In the genomic region with DNA sequence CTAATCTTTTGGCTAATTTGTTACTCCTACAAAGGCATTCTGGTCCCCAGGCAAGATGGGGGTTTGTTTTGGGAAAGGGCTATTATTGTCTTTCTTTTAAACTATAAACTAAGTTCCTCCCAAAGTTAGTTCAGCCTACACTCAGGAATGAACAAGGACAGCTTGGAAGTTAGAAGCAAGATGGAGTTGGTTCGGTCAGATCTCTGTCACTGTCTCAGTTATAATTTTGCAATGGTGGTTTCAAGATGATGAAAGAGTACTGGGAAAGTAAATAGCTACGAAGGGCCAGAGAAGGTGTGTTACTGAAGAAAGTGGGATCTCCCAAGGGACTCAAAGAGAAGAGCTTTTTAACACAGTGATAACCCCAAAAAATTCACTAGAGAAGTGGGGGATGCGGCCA, we compare ENCODE assay signal across 19 cellular contexts. TPM values are rescaled to one million over a fixed set of nuclear protein-coding genes. Genes with fewer than 3 reads are reported as not detected.
DNase-seq lines count a peak whose midpoint lies in the region; ATAC-seq and TF ChIP-seq lines count a peak whose summit lies in the region.
"Had no signal": no experiment of that assay in that cellular context is flagged by ENCODE, and none has a peak within 500 bp of the region (broad histone marks: within the 10 kb centered on the region; RNA-seq: fewer than 3 reads in every experiment).

No MANE protein-coding gene starts in this region.

- DNase-seq in activated naive CD8-positive, alpha-beta T cell treated with anti-CD3 and anti-CD28 coated beads, Interleukin-2, amount 50 U/mL, for 24 hours, result no peak
- no peak for DNase-seq in activated naive CD8-positive, alpha-beta T cell treated with anti-CD3 and anti-CD28 coated beads for 36 hours
- no peak for DNase-seq in RWPE2 (ENCODE audit: low spot score)
- DNase-seq in mesothelial cell of epicardium (ENCODE audit: low spot score in 2 of 2, unreplicated experiment in 2 of 2), result no peak
- DNase-seq in DMS53 treated with DMSO at 0.1 percent for 48 hours (lab: John Stamatoyannopoulos, UW; ENCODE audit: unreplicated experiment), result no peak
- no peak for DNase-seq in aorta
- no peak for DNase-seq in activated effector memory CD4-positive, alpha-beta T cell treated with anti-CD3 and anti-CD28 coated beads, Interleukin-2, amount 50 U/mL, for 16 hours
- DNase-seq: DMS53, KG1, MV-4-11, NCI-H1694 treated with DMSO at 0.1 percent for 48 hours, NCI-H2227 treated with DMSO at 0.1 percent for 48 hours, NCI-H510A treated with DMSO at 0.1 percent for 48 hours, NCI-H774, OCI-M1, SHP77 treated with DMSO at 0.1 percent for 48 hours had no signal

- H3K27ac ChIP-seq in RWPE2 (ENCODE audit: poor library complexity, severe bottlenecking) (peak overlapping the region; percentile 44), aorta (ENCODE audit: low read depth in 1 of 2, low read length in 2 of 2) (no peak overlapping the region)
- H3K27ac ChIP-seq: A549 had no signal

- peaks cover 38% of the 10 kb centered on the region for H3K4me1 Mint-ChIP-seq in activated naive CD8-positive, alpha-beta T cell treated with anti-CD3 and anti-CD28 coated beads, Interleukin-2, amount 50 U/mL, for 24 hours
- H3K4me1 Mint-ChIP-seq in activated naive CD8-positive, alpha-beta T cell treated with anti-CD3 and anti-CD28 coated beads for 36 hours, result peaks cover 33% of the 10 kb centered on the region
- peaks cover 60% of the 10 kb centered on the region for H3K4me1 Mint-ChIP-seq in mesothelial cell of epicardium

- no peak for ATAC-seq in activated naive CD8-positive, alpha-beta T cell treated with anti-CD3 and anti-CD28 coated beads, Interleukin-2, amount 50 U/mL, for 24 hours
- ATAC-seq in RWPE2 (ENCODE audit: low read depth) (no peak), aorta (ENCODE audit: low FRiP score) (no peak)
- ATAC-seq: A549 had no signal

- no peak overlapping the region for H3K4me3 Mint-ChIP-seq in activated naive CD8-positive, alpha-beta T cell treated with anti-CD3 and anti-CD28 coated beads, Interleukin-2, amount 50 U/mL, for 24 hours
- no peak overlapping the region for H3K4me3 Mint-ChIP-seq in activated naive CD8-positive, alpha-beta T cell treated with anti-CD3 and anti-CD28 coated beads for 36 hours
- H3K4me3 Mint-ChIP-seq in mesothelial cell of epicardium, result no peak overlapping the region
- H3K4me3 Mint-ChIP-seq: CD4-positive, alpha-beta memory T cell had no signal

- H3K9me3 ChIP-seq in RWPE2 (ENCODE audit: severe bottlenecking), result no peaks in the 10 kb centered on the region
- no peaks in the 10 kb centered on the region for H3K9me3 ChIP-seq in aorta (ENCODE audit: control insufficient read depth, low read length)
- H3K9me3 ChIP-seq: A549 had no signal

- H3K27me3 Mint-ChIP-seq in activated naive CD8-positive, alpha-beta T cell treated with anti-CD3 and anti-CD28 coated beads, Interleukin-2, amount 50 U/mL, for 24 hours, result no peaks in the 10 kb centered on the region
- H3K27me3 Mint-ChIP-seq in activated naive CD8-positive, alpha-beta T cell treated with anti-CD3 and anti-CD28 coated beads for 36 hours, result peaks cover 6% of the 10 kb centered on the region
- H3K27me3 Mint-ChIP-seq in mesothelial cell of epicardium (ENCODE audit: low read depth), result no peaks in the 10 kb centered on the region
- H3K27me3 Mint-ChIP-seq: CD4-positive, alpha-beta memory T cell had no signal

- H3K4me3 ChIP-seq in RWPE2 (ENCODE audit: severe bottlenecking), result no peak overlapping the region
- H3K4me3 ChIP-seq in aorta (ENCODE audit: low read length in 2 of 2), result no peak overlapping the region
- H3K4me3 ChIP-seq: A549 had no signal

- H3K36me3 ChIP-seq in RWPE2 (ENCODE audit: low read depth) (peaks cover 20% of the 10 kb centered on the region), aorta (ENCODE audit: control insufficient read depth in 1 of 2, insufficient read depth in 2 of 2, low read length in 1 of 2) (peaks cover 0 to 2% of the 10 kb centered on the region in 2 donors)

- H3K9me3 Mint-ChIP-seq in activated naive CD8-positive, alpha-beta T cell treated with anti-CD3 and anti-CD28 coated beads, Interleukin-2, amount 50 U/mL, for 24 hours, result no peaks in the 10 kb centered on the region
- H3K9me3 Mint-ChIP-seq in activated naive CD8-positive, alpha-beta T cell treated with anti-CD3 and anti-CD28 coated beads for 36 hours, result no peaks in the 10 kb centered on the region
- no peaks in the 10 kb centered on the region for H3K9me3 Mint-ChIP-seq in mesothelial cell of epicardium

- H3K36me3 Mint-ChIP-seq in activated naive CD8-positive, alpha-beta T cell treated with anti-CD3 and anti-CD28 coated beads, Interleukin-2, amount 50 U/mL, for 24 hours (ENCODE audit: low read depth), result peaks cover 40% of the 10 kb centered on the region
- peaks cover 39% of the 10 kb centered on the region for H3K36me3 Mint-ChIP-seq in activated naive CD8-positive, alpha-beta T cell treated with anti-CD3 and anti-CD28 coated beads for 36 hours
- peaks cover 11% of the 10 kb centered on the region for H3K36me3 Mint-ChIP-seq in mesothelial cell of epicardium

- H3K4me1 ChIP-seq in RWPE2 (ENCODE audit: insufficient read depth, poor library complexity, severe bottlenecking) (peaks cover 18% of the 10 kb centered on the region), aorta (ENCODE audit: control insufficient read depth in 1 of 2, insufficient read depth in 2 of 2, low read length in 2 of 2) (peaks cover 0 to 1% of the 10 kb centered on the region in 2 donors)

- peak overlapping the region; percentile 13 for H3K27ac Mint-ChIP-seq in activated naive CD8-positive, alpha-beta T cell treated with anti-CD3 and anti-CD28 coated beads, Interleukin-2, amount 50 U/mL, for 24 hours
- H3K27ac Mint-ChIP-seq in activated naive CD8-positive, alpha-beta T cell treated with anti-CD3 and anti-CD28 coated beads for 36 hours, result no peak overlapping the region
- H3K27ac Mint-ChIP-seq in mesothelial cell of epicardium, result peak overlapping the region; percentile 98

- WGBS in aorta, 2 donors, result 93 to 94% methylated on average over 3 of the region's 3 CpGs

- intact Hi-C loops in aorta (cut with DNase I), result loop anchor here (10.0 kb wide), 3 partner anchors 104 to 144 kb away; a partner anchor contains a TSS

- TF ChIP-seq CTCF in RWPE2 (IDR thresholded peaks at IDR 0.05; ENCODE audit: poor library complexity, severe bottlenecking), result no peak
- no peak for TF ChIP-seq CTCF in mesothelial cell of epicardium (IDR thresholded peaks at IDR 0.05; ENCODE audit: unreplicated experiment)

- no peaks in the 10 kb centered on the region for H3K27me3 ChIP-seq in RWPE2 (ENCODE audit: insufficient read depth, poor library complexity, severe bottlenecking)
- H3K27me3 ChIP-seq in aorta (ENCODE audit: control insufficient read depth in 1 of 2, insufficient read depth in 2 of 2, low read length in 1 of 2), result no peaks in the 10 kb centered on the region

RNA-seq across cellular contexts. Expression of a gene that starts 10.3 kb away (rescaled TPM):
- 100 to 1,000 TPM; 302 to 306 TPM for total RNA-seq in activated naive CD8-positive, alpha-beta T cell treated with anti-CD3 and anti-CD28 coated beads for 36 hours
- total RNA-seq in mesothelial cell of epicardium, result 0.65 to 0.69 TPM (median 0.66 TPM) in 3 replicates
- total RNA-seq in aorta, result 10 to 100 TPM in 1 of 2 donors, 1 to 10 TPM in 1; 7.2 to 21.3 TPM
- polyA plus RNA-seq in aorta, result 1 to 10 TPM; 1.4 to 3.5 TPM
- total RNA-seq: H4 had no signal

RNA-seq across cellular contexts. Expression of a gene that starts 10.9 kb away (rescaled TPM):
- 10 to 100 TPM; 50.8 to 51.6 TPM for total RNA-seq in activated naive CD8-positive, alpha-beta T cell treated with anti-CD3 and anti-CD28 coated beads for 36 hours
- total RNA-seq in mesothelial cell of epicardium (32.3 to 35.1 TPM (median 34.1 TPM) in 3 replicates), aorta (10 to 100 TPM; 38.6 to 49.1 TPM)
- 10 to 100 TPM; 32.7 to 41.5 TPM for polyA plus RNA-seq in aorta

Comparison
In these comparisons a context has a peak if more than half of its experiments do, and no peak if none do; other contexts are left out.
1. RNA of a gene that starts 10.3 kb away (total RNA-seq): 302 to 306 TPM in activated naive CD8-positive, alpha-beta T cell treated with anti-CD3 and anti-CD28 coated beads for 36 hours; 7.2 to 21.3 TPM in aorta and 0.65 to 0.69 TPM in mesothelial cell of epicardium; every median in the first group is over 10 times any median in the second.